In genomic region chr2:46298522-46299351, GRCh38 we compare ENCODE assay signal across 8 cellular contexts. TPM values are rescaled to one million over a fixed set of nuclear protein-coding genes. Genes with fewer than 3 reads are reported as not detected.
DNase-seq lines count a peak whose midpoint lies in the region; ATAC-seq, FAIRE-seq and TF ChIP-seq lines count a peak whose summit lies in the region.

No MANE protein-coding gene starts in this region.

- TF ChIP-seq CTCF in esophagus squamous epithelium (IDR thresholded peaks at IDR 0.05), result peak in 2 of 6 experiments; percentile 12 to 28

- intact Hi-C loops in esophagus squamous epithelium (cut with DNase I), result loop anchor here (10.0 kb wide), 1 partner anchor 234 kb away; no protein-coding TSS in a partner anchor

- H3K27me3 ChIP-seq in esophagus squamous epithelium (no peaks in the 10 kb centered on the region), mucosa of stomach (ENCODE audit: control insufficient read depth, insufficient read depth, low read length) (no peaks in the 10 kb centered on the region)

- WGBS in esophagus squamous epithelium, 2 donors, result 0% methylated on average over 8 of the region's 70 CpGs; no CpG with 5 or more reads in 1 of the 2 donors

- H3K36me3 ChIP-seq in esophagus squamous epithelium, result no peaks in the 10 kb centered on the region
- H3K36me3 ChIP-seq in mucosa of stomach (ENCODE audit: control insufficient read depth, insufficient read depth, low read length), result no peaks in the 10 kb centered on the region

- peak overlapping the region; percentile 92 for H3K9ac ChIP-seq in mucosa of stomach (ENCODE audit: low read length)

- TF ChIP-seq POLR2A in esophagus squamous epithelium (IDR thresholded peaks at IDR 0.05), result peak in 1 of 4 donors; percentile 15

- peak overlapping the region; percentile 79 to 85 (median 81) for H3K4me3 ChIP-seq in esophagus squamous epithelium
- peak overlapping the region; percentile 93 for H3K4me3 ChIP-seq in mucosa of stomach (ENCODE audit: low read length)

- peak; percentile 5 for DNase-seq in DMS114 treated with DMSO at 0.1 percent for 48 hours (lab: John Stamatoyannopoulos, UW; ENCODE audit: unreplicated experiment)
- peak; percentile 54 for DNase-seq in HuH-7.5 (ENCODE audit: low spot score)
- DNase-seq in activated CD8-positive, alpha-beta memory T cell treated with anti-CD3 and anti-CD28 coated beads, Interleukin-2, amount 50 U/mL, for 4 hours, result peak; percentile 27
- DNase-seq in esophagus squamous epithelium (lab: John Stamatoyannopoulos, UW), result peak; percentile 8
- peak; percentile 52 for DNase-seq in urothelium cell line (ENCODE audit: low spot score)
- no peak for DNase-seq in AML-193 (lab: John Stamatoyannopoulos, UW)

- H3K4me1 ChIP-seq in esophagus squamous epithelium (peaks cover 9 to 59% (median 37%) of the 10 kb centered on the region in 3 donors), mucosa of stomach (ENCODE audit: control insufficient read depth, insufficient read depth, low read length) (peaks cover 41% of the 10 kb centered on the region)

- no peaks in the 10 kb centered on the region for H3K9me3 ChIP-seq in esophagus squamous epithelium
- H3K9me3 ChIP-seq in mucosa of stomach (ENCODE audit: control insufficient read depth, low read length), result no peaks in the 10 kb centered on the region

- no peak for ATAC-seq in HG03135 (IDR thresholded peaks at IDR 0.05; ENCODE audit: unreplicated experiment)

- no peak for FAIRE-seq in urothelium cell line (lab: Jason Lieb, UNC)

- H3K27ac ChIP-seq in esophagus squamous epithelium, result peak overlapping the region; percentile 93 to 98 (median 94)

RNA-seq across cellular contexts. Expression of gene EPAS1, which starts 1.5 kb away (rescaled TPM):
- total RNA-seq in esophagus squamous epithelium, result 100 to 1,000 TPM in 2 of 4 donors, 10 to 100 TPM in 2; 86.7 to 151 (median 105) TPM

Comparison
In these comparisons a context has a peak if more than half of its experiments do, and no peak if none do; other contexts are left out.
1. DNase-seq: peak in DMS114 treated with DMSO at 0.1 percent for 48 hours (single experiment), HuH-7.5 (single experiment), activated CD8-positive, alpha-beta memory T cell treated with anti-CD3 and anti-CD28 coated beads, Interleukin-2, amount 50 U/mL, for 4 hours (single experiment), esophagus squamous epithelium (single experiment) and urothelium cell line (single experiment); none in AML-193 (0 of 2).